ENCODE assay signal across 1 cellular context in genomic region chr15:73809728-73810501, GRCh38.
TF ChIP-seq lines count a peak whose summit lies in the region.

No MANE protein-coding gene starts in this region.

TF ChIP-seq in H1, 55 proteins besides CTCF, POLR2A, EP300 and RAD21 (continued from another document):
- TF ChIP-seq, protein P1, sequence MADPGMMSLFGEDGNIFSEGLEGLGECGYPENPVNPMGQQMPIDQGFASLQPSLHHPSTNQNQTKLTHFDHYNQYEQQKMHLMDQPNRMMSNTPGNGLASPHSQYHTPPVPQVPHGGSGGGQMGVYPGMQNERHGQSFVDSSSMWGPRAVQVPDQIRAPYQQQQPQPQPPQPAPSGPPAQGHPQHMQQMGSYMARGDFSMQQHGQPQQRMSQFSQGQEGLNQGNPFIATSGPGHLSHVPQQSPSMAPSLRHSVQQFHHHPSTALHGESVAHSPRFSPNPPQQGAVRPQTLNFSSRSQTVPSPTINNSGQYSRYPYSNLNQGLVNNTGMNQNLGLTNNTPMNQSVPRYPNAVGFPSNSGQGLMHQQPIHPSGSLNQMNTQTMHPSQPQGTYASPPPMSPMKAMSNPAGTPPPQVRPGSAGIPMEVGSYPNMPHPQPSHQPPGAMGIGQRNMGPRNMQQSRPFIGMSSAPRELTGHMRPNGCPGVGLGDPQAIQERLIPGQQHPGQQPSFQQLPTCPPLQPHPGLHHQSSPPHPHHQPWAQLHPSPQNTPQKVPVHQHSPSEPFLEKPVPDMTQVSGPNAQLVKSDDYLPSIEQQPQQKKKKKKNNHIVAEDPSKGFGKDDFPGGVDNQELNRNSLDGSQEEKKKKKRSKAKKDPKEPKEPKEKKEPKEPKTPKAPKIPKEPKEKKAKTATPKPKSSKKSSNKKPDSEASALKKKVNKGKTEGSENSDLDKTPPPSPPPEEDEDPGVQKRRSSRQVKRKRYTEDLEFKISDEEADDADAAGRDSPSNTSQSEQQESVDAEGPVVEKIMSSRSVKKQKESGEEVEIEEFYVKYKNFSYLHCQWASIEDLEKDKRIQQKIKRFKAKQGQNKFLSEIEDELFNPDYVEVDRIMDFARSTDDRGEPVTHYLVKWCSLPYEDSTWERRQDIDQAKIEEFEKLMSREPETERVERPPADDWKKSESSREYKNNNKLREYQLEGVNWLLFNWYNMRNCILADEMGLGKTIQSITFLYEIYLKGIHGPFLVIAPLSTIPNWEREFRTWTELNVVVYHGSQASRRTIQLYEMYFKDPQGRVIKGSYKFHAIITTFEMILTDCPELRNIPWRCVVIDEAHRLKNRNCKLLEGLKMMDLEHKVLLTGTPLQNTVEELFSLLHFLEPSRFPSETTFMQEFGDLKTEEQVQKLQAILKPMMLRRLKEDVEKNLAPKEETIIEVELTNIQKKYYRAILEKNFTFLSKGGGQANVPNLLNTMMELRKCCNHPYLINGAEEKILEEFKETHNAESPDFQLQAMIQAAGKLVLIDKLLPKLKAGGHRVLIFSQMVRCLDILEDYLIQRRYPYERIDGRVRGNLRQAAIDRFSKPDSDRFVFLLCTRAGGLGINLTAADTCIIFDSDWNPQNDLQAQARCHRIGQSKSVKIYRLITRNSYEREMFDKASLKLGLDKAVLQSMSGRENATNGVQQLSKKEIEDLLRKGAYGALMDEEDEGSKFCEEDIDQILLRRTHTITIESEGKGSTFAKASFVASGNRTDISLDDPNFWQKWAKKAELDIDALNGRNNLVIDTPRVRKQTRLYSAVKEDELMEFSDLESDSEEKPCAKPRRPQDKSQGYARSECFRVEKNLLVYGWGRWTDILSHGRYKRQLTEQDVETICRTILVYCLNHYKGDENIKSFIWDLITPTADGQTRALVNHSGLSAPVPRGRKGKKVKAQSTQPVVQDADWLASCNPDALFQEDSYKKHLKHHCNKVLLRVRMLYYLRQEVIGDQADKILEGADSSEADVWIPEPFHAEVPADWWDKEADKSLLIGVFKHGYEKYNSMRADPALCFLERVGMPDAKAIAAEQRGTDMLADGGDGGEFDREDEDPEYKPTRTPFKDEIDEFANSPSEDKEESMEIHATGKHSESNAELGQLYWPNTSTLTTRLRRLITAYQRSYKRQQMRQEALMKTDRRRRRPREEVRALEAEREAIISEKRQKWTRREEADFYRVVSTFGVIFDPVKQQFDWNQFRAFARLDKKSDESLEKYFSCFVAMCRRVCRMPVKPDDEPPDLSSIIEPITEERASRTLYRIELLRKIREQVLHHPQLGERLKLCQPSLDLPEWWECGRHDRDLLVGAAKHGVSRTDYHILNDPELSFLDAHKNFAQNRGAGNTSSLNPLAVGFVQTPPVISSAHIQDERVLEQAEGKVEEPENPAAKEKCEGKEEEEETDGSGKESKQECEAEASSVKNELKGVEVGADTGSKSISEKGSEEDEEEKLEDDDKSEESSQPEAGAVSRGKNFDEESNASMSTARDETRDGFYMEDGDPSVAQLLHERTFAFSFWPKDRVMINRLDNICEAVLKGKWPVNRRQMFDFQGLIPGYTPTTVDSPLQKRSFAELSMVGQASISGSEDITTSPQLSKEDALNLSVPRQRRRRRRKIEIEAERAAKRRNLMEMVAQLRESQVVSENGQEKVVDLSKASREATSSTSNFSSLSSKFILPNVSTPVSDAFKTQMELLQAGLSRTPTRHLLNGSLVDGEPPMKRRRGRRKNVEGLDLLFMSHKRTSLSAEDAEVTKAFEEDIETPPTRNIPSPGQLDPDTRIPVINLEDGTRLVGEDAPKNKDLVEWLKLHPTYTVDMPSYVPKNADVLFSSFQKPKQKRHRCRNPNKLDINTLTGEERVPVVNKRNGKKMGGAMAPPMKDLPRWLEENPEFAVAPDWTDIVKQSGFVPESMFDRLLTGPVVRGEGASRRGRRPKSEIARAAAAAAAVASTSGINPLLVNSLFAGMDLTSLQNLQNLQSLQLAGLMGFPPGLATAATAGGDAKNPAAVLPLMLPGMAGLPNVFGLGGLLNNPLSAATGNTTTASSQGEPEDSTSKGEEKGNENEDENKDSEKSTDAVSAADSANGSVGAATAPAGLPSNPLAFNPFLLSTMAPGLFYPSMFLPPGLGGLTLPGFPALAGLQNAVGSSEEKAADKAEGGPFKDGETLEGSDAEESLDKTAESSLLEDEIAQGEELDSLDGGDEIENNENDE (IDR thresholded peaks at IDR 0.05; ENCODE audit: insufficient replicate concordance, low read length): no peak
- TF ChIP-seq JUND (IDR thresholded peaks at IDR 0.05; ENCODE audit: low read length) (no peak), SAP30 (IDR thresholded peaks at IDR 0.05; ENCODE audit: insufficient read depth, insufficient replicate concordance, low read length) (no peak), SP2 (IDR thresholded peaks at IDR 0.05; ENCODE audit: low read length) (no peak), ZNF274 (IDR thresholded peaks at IDR 0.05; ENCODE audit: borderline replicate concordance, extremely low read depth, low read length) (no peak), RFX5 (IDR thresholded peaks at IDR 0.05; ENCODE audit: borderline replicate concordance, low read depth, low read length) (no peak), GTF2F1 (IDR thresholded peaks at IDR 0.05; ENCODE audit: borderline replicate concordance, low read depth, low read length) (no peak), SIX5 (IDR thresholded peaks at IDR 0.05; ENCODE audit: low read depth, low read length) (no peak), HDAC6 (IDR thresholded peaks at IDR 0.05; ENCODE audit: low read depth, low read length) (no peak), BACH1 (IDR thresholded peaks at IDR 0.05; ENCODE audit: low read length) (no peak), MAFK (IDR thresholded peaks at IDR 0.05; ENCODE audit: low read depth, low read length) (no peak), BCL11A (IDR thresholded peaks at IDR 0.05; ENCODE audit: low read depth in 2 of 2, low read length in 2 of 2) (no peak), NANOG (IDR thresholded peaks at IDR 0.05; ENCODE audit: insufficient read depth, low read depth, low read length, poor library complexity, severe bottlenecking) (no peak), CREB1 (IDR thresholded peaks at IDR 0.05) (no peak), YY1 (IDR thresholded peaks at IDR 0.05; ENCODE audit: low read depth, low read length) (no peak), POLR2AphosphoS5 (IDR thresholded peaks at IDR 0.05; ENCODE audit: low read depth, low read length) (no peak)
- TF ChIP-seq, protein P2, sequence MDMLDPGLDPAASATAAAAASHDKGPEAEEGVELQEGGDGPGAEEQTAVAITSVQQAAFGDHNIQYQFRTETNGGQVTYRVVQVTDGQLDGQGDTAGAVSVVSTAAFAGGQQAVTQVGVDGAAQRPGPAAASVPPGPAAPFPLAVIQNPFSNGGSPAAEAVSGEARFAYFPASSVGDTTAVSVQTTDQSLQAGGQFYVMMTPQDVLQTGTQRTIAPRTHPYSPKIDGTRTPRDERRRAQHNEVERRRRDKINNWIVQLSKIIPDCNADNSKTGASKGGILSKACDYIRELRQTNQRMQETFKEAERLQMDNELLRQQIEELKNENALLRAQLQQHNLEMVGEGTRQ (IDR thresholded peaks at IDR 0.05; ENCODE audit: low read length): no peak
